Comparison of ENCODE assay signal across 25 cellular contexts in the genomic region with DNA sequence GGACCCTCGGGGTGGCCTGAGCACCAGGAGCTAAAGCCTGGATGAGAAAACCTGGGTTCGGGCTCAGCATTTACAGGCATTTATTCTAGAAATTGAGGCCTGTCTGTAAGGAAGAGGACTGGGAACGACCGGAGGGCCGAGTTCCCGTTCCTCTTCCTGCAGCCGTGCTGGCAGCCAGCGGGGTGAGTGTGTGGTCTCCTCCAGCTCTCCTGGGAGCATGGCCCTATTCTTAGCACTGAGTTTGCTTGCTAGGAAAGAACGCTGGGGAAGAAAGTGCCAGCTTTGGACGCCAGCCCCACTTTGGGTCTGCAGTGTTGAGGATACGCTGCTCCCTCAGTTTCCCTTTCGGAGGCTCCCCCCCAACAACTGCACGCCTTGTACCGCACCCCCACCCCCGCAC. TPM values are rescaled to one million over a fixed set of nuclear protein-coding genes. Genes with fewer than 3 reads are reported as not detected.
DNase-seq lines count a peak whose midpoint lies in the region; ATAC-seq, FAIRE-seq and TF ChIP-seq lines count a peak whose summit lies in the region.
"Had no signal": no experiment of that assay in that cellular context is flagged by ENCODE, and none has a peak within 500 bp of the region (broad histone marks: within the 10 kb centered on the region; RNA-seq: fewer than 3 reads in every experiment).

No MANE protein-coding gene starts in this region.

- peaks cover 29% of the 10 kb centered on the region for H3K4me1 Mint-ChIP-seq in glutamatergic neuron (ENCODE audit: low read depth, unreplicated experiment)
- H3K4me1 Mint-ChIP-seq: CD4-positive, CD25-positive, alpha-beta regulatory T cell had no signal

- H3K4me3 ChIP-seq in heart right ventricle (no peak overlapping the region), right atrium auricular region (no peak overlapping the region), osteoblast (ENCODE audit: insufficient read depth, low read length) (no peak overlapping the region), aorta (ENCODE audit: low read length in 2 of 2) (no peak overlapping the region), sigmoid colon (no peak overlapping the region)
- H3K4me3 ChIP-seq: SJCRH30 had no signal

- H3K36me3 Mint-ChIP-seq in glutamatergic neuron (ENCODE audit: unreplicated experiment), result no peaks in the 10 kb centered on the region
- H3K36me3 Mint-ChIP-seq: CD4-positive, CD25-positive, alpha-beta regulatory T cell had no signal

- no peak overlapping the region for H2AFZ ChIP-seq in osteoblast (ENCODE audit: low read length)

- H3K27me3 Mint-ChIP-seq in glutamatergic neuron (ENCODE audit: unreplicated experiment), result peaks cover 1% of the 10 kb centered on the region

- H3K27ac ChIP-seq in heart right ventricle (no peak overlapping the region), right atrium auricular region (no peak overlapping the region), caudate nucleus (ENCODE audit: low read depth, low read length) (peak overlapping the region; percentile 18), osteoblast (ENCODE audit: low read depth, low read length) (no peak overlapping the region), aorta (ENCODE audit: low read depth in 1 of 2, low read length in 2 of 2) (no peak overlapping the region), sigmoid colon (no peak overlapping the region)
- H3K27ac ChIP-seq: SJCRH30 had no signal

- no peak overlapping the region for H3K27ac Mint-ChIP-seq in glutamatergic neuron (ENCODE audit: unreplicated experiment)
- H3K27ac Mint-ChIP-seq: CD4-positive, CD25-positive, alpha-beta regulatory T cell had no signal

- intact Hi-C loops in heart right ventricle (cut with DNase I), result no loop called here
- intact Hi-C loops in aorta (cut with DNase I), result no loop called here
- intact Hi-C loops in sigmoid colon (cut with DNase I), result no loop called here

- no peak overlapping the region for H3K4me2 ChIP-seq in osteoblast (ENCODE audit: insufficient read depth, low read length)

- TF ChIP-seq CTCF in heart right ventricle (IDR thresholded peaks at IDR 0.05), result no peak
- no peak for TF ChIP-seq CTCF in right atrium auricular region (IDR thresholded peaks at IDR 0.05)
- no peak for TF ChIP-seq CTCF in osteoblast (IDR thresholded peaks at IDR 0.05; ENCODE audit: extremely low read depth, low read depth, low read length)
- no peak for TF ChIP-seq CTCF in glutamatergic neuron (IDR thresholded peaks at IDR 0.05; ENCODE audit: partially characterized antibody, unreplicated experiment)
- no peak for TF ChIP-seq CTCF in sigmoid colon (IDR thresholded peaks at IDR 0.05)

- H3K9me3 Mint-ChIP-seq in glutamatergic neuron (ENCODE audit: unreplicated experiment), result no peaks in the 10 kb centered on the region
- H3K9me3 Mint-ChIP-seq: CD4-positive, CD25-positive, alpha-beta regulatory T cell had no signal

- H4K20me1 ChIP-seq in osteoblast (ENCODE audit: insufficient read depth, low read length), result no peaks in the 10 kb centered on the region

- H3K79me2 ChIP-seq in osteoblast (ENCODE audit: insufficient read depth, low read length), result no peaks in the 10 kb centered on the region

- H3K27me3 ChIP-seq in heart right ventricle (peaks cover 0 to 49% (median 26%) of the 10 kb centered on the region in 7 donors), right atrium auricular region (no peaks in the 10 kb centered on the region), osteoblast (ENCODE audit: insufficient read depth, low read length) (peaks cover 14% of the 10 kb centered on the region), aorta (ENCODE audit: control insufficient read depth in 1 of 2, insufficient read depth in 2 of 2, low read length in 1 of 2) (no peaks in the 10 kb centered on the region), sigmoid colon (peaks cover 0 to 50% (median 5%) of the 10 kb centered on the region in 3 donors)
- H3K27me3 ChIP-seq: BE2C had no signal

- WGBS in heart right ventricle, 2 donors, result 45 to 55% methylated on average over 15 of the region's 15 CpGs
- 15 to 16% methylated on average over 15 of the region's 15 CpGs for WGBS in aorta, 2 donors
- WGBS in sigmoid colon, 2 donors, result 62 to 75% methylated on average over 15 of the region's 15 CpGs

- no peak overlapping the region for H3K4me3 Mint-ChIP-seq in glutamatergic neuron (ENCODE audit: unreplicated experiment)
- H3K4me3 Mint-ChIP-seq: CD4-positive, CD25-positive, alpha-beta regulatory T cell had no signal

- DNase-seq in heart right ventricle (peak in 1 of 2 donors; percentile 44), right atrium auricular region (ENCODE audit: low spot score) (no peak), caudate nucleus (lab: John Stamatoyannopoulos, UW) (no peak), osteoblast (ENCODE audit: insufficient read length, low spot score, missing footprints) (peak; percentile 91), aorta (peak; percentile 65 to 88), glutamatergic neuron (no peak), sigmoid colon (no peak), H54 (ENCODE audit: insufficient read length, low spot score) (no peak)
- DNase-seq: 8988T; ACHN; BE2C; CD4-positive, CD25-positive, alpha-beta regulatory T cell; DMS153; NCI-H1105; NCI-H1436 treated with DMSO at 0.1 percent for 48 hours; NCI-H1930; NCI-H2107; NCI-H446; NCI-H524 treated with DMSO at 0.1 percent for 48 hours; NCI-H82; NK-92 treated with Interleukin-12 subunit alpha and Interleukin-12 subunit beta, amount 100 ng/mL, for 24 hours; PC-3; SJCRH30 had no signal

- peaks cover 0 to 14% (median 3%) of the 10 kb centered on the region in 9 donors for H3K4me1 ChIP-seq in heart right ventricle
- no peaks in the 10 kb centered on the region for H3K4me1 ChIP-seq in right atrium auricular region
- no peaks in the 10 kb centered on the region for H3K4me1 ChIP-seq in osteoblast (ENCODE audit: insufficient read depth, low read length)
- peaks cover 0 to 4% of the 10 kb centered on the region in 2 donors for H3K4me1 ChIP-seq in aorta (ENCODE audit: control insufficient read depth in 1 of 2, insufficient read depth in 2 of 2, low read length in 2 of 2)
- no peaks in the 10 kb centered on the region for H3K4me1 ChIP-seq in sigmoid colon

- peak in 6 of 8 donors; percentile 17 to 81 (median 62) for ATAC-seq in heart right ventricle
- ATAC-seq in aorta (ENCODE audit: low FRiP score), result peak; percentile 58
- ATAC-seq: PC-3 had no signal

- no peak for TF ChIP-seq EP300 in sigmoid colon (IDR thresholded peaks at IDR 0.05)

- no peak for TF ChIP-seq POLR2A in sigmoid colon (IDR thresholded peaks at IDR 0.05)
- no peak for TF ChIP-seq POLR2A in H54 (IDR thresholded peaks at IDR 0.05; ENCODE audit: low read depth, low read length)

- FAIRE-seq in H54 (lab: Jason Lieb, UNC), result no peak
- FAIRE-seq: GM18507 had no signal

- H3K36me3 ChIP-seq in heart right ventricle, result no peaks in the 10 kb centered on the region
- H3K36me3 ChIP-seq in right atrium auricular region, result no peaks in the 10 kb centered on the region
- no peaks in the 10 kb centered on the region for H3K36me3 ChIP-seq in osteoblast (ENCODE audit: insufficient read depth, low read length)
- H3K36me3 ChIP-seq in aorta (ENCODE audit: control insufficient read depth in 1 of 2, insufficient read depth in 2 of 2, low read length in 1 of 2), result no peaks in the 10 kb centered on the region
- H3K36me3 ChIP-seq in sigmoid colon, result no peaks in the 10 kb centered on the region
- H3K36me3 ChIP-seq: BE2C, SJCRH30 had no signal

- no peaks in the 10 kb centered on the region for H3K9me3 ChIP-seq in heart right ventricle
- H3K9me3 ChIP-seq in right atrium auricular region, result no peaks in the 10 kb centered on the region
- no peaks in the 10 kb centered on the region for H3K9me3 ChIP-seq in osteoblast (ENCODE audit: low read depth, low read length)
- H3K9me3 ChIP-seq in aorta (ENCODE audit: control insufficient read depth, low read length), result no peaks in the 10 kb centered on the region
- no peaks in the 10 kb centered on the region for H3K9me3 ChIP-seq in sigmoid colon
- H3K9me3 ChIP-seq: BE2C, SJCRH30 had no signal

RNA-seq across cellular contexts. Expression of a gene that starts 49.6 kb away (rescaled TPM):
- under 1 TPM in 2 of 10 donors, not detected in 8; 0.10 to 0.15 TPM for total RNA-seq in heart right ventricle
- polyA plus RNA-seq in heart right ventricle, result under 1 TPM; 0.09 to 0.29 TPM
- total RNA-seq in right atrium auricular region, result not detected
- 0.36 and 0.59 TPM in 2 replicates for total RNA-seq in osteoblast
- under 1 TPM; 0.51 to 0.55 TPM for total RNA-seq in aorta
- polyA plus RNA-seq in aorta, result not detected
- 22.9 TPM for total RNA-seq in glutamatergic neuron (ENCODE audit: unreplicated experiment)
- total RNA-seq in sigmoid colon, result under 1 TPM; 0.16 to 0.83 (median 0.49) TPM
- polyA plus RNA-seq in sigmoid colon, result under 1 TPM in 1 of 3 donors, not detected in 2; 0.51 TPM
- total RNA-seq: CD4-positive, CD25-positive, alpha-beta regulatory T cell; HT-29 had no signal
- polyA plus RNA-seq: CD4-positive, CD25-positive, alpha-beta regulatory T cell had no signal

Comparison
In these comparisons a context has a peak if more than half of its experiments do, and no peak if none do; other contexts are left out.
1. DNase-seq: peak in osteoblast (single experiment) and aorta (2 of 2); none in right atrium auricular region (single experiment), caudate nucleus (0 of 61), glutamatergic neuron (single experiment), sigmoid colon (single experiment) and H54 (single experiment).
2. RNA of a gene that starts 49.6 kb away (total RNA-seq): 22.9 TPM in glutamatergic neuron (single experiment); 0.16 to 0.83 TPM in sigmoid colon, 0.51 to 0.55 TPM in aorta, 0.36 to 0.59 TPM in osteoblast, 0.10 to 0.15 TPM in heart right ventricle and not detected in right atrium auricular region; every median in the first group is over 10 times any median in the second.